ENCODE assay signal across 1 cellular context in genomic region chr20:44188752-44189151, GRCh38.
TF ChIP-seq lines count a peak whose summit lies in the region.

No MANE protein-coding gene starts in this region.

TF ChIP-seq in GM12878, 131 proteins besides CTCF, POLR2A, EP300 and RAD21:
- no peak for TF ChIP-seq ZZZ3 (IDR thresholded peaks at IDR 0.05; ENCODE audit: control insufficient read depth, insufficient read length, low read depth)
- TF ChIP-seq SIN3A (IDR thresholded peaks at IDR 0.05; ENCODE audit: low read depth, low read length): no peak
- TF ChIP-seq PKNOX1 (IDR thresholded peaks at IDR 0.05): peak; percentile 38; the same call in 1 of the 2 replicates
- TF ChIP-seq EZH2 (IDR thresholded peaks at IDR 0.05; ENCODE audit: borderline replicate concordance, control insufficient read depth, low read depth, low read length): no peak
- TF ChIP-seq BCL11A (IDR thresholded peaks at IDR 0.05; ENCODE audit: low read depth, low read length): no peak
- no peak for TF ChIP-seq WRNIP1 (IDR thresholded peaks at IDR 0.05; ENCODE audit: borderline replicate concordance, low read depth, low read length)
